ENCODE assay signal across 8 cellular contexts in the genomic region with DNA sequence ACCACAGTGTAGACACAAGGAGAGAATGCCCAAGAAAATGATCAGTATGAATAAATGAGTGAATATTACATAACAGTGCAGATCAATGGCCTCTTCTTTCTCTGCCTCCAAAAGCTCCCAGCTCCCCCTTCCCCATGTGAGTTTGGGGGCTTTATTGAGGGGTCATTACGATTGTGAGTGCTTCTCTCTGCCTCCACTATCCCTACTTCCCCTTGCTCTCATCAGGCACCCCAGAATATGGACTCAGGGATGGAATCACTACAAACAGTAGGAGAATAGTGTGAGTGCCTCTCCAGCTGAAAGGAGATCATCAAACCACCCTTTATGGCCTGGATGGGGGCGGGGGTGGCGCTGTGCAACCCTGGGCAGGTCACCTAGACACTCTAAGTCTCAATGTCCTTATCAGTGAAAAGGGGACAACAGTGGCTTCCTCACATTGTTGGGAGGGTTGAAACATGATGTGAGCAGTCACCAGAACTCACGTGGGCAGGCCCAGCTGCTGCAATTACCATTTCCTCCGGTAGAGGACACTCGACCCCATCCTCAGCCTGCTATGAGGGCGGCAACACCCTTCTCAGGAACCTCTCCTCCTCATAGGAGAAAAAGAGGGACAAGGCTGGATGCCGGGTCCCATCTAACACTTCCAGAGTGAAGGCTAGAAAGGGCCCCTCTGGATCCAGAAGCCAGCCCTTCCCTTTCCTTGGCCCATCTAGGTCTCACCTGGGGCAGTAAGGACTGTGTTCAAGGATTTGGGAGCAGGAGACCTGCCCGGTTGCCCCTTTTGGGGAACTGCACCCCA. TPM values are rescaled to one million over a fixed set of nuclear protein-coding genes. Genes with fewer than 3 reads are reported as not detected.
DNase-seq lines count a peak whose midpoint lies in the region; ATAC-seq, FAIRE-seq and TF ChIP-seq lines count a peak whose summit lies in the region.

No MANE protein-coding gene starts in this region.

- TF ChIP-seq POLR2A in H54 (IDR thresholded peaks at IDR 0.05; ENCODE audit: low read depth, low read length), result no peak
- no peak for TF ChIP-seq POLR2A in breast epithelium (IDR thresholded peaks at IDR 0.05)

- ATAC-seq in GM19397 (IDR thresholded peaks at IDR 0.05; ENCODE audit: unreplicated experiment), result no peak

- no peaks in the 10 kb centered on the region for H3K9me3 ChIP-seq in breast epithelium

- H3K36me3 ChIP-seq in breast epithelium, result no peaks in the 10 kb centered on the region

- intact Hi-C loops in breast epithelium (cut with DNase I; ENCODE audit: low total_unique reads), result loop anchor here (5.0 kb wide), 1 partner anchor 60 kb away; no protein-coding TSS in a partner anchor

- FAIRE-seq in H54 (lab: Jason Lieb, UNC), result no peak

- TF ChIP-seq CTCF in WI38 (IDR thresholded peaks at IDR 0.05; ENCODE audit: low read depth, low read length) (peak; percentile 96), breast epithelium (IDR thresholded peaks at IDR 0.05) (peak; percentile 89 to 98 (median 98))

- H3K27ac ChIP-seq in breast epithelium, result no peak overlapping the region

- DNase-seq in CD1c-positive myeloid dendritic cell (ENCODE audit: extremely low spot score) (peak; percentile 94), H54 (ENCODE audit: insufficient read length, low spot score) (peak; percentile 89), NCI-H2196 treated with DMSO at 0.1 percent for 48 hours (lab: John Stamatoyannopoulos, UW; ENCODE audit: unreplicated experiment) (peak; percentile 47), breast epithelium (ENCODE audit: low spot score in 2 of 2) (peak; percentile 80 to 82), islet precursor cell (peak; percentile 98)
- peak; percentile 72 to 96 (median 79) for DNase-seq in stimulated activated CD4-positive, alpha-beta T cell treated with anti-CD3 and anti-CD28 coated beads, Interleukin-12 subunit alpha, Interleukin-12 subunit beta, amount 100 ng/mL, for 48 hours (ENCODE audit: low read depth in 2 of 3, low spot score in 1 of 3)

- peaks cover 0 to 6% of the 10 kb centered on the region in 2 donors for H3K4me1 ChIP-seq in breast epithelium

- H3K4me3 ChIP-seq in WI38 (ENCODE audit: low read depth, low read length) (no peak overlapping the region), breast epithelium (no peak overlapping the region)

- H3K27me3 ChIP-seq in breast epithelium, result peaks cover 3 to 4% of the 10 kb centered on the region in 2 donors

RNA-seq across cellular contexts. Expression of gene EPOP, which starts 2.1 kb away (rescaled TPM):
- total RNA-seq in breast epithelium, result 1 to 10 TPM; 2.0 to 2.1 (median 2.0) TPM

RNA-seq across cellular contexts. Expression of gene MLLT6, which starts 28.2 kb away (rescaled TPM):
- total RNA-seq in breast epithelium, result 100 to 1,000 TPM in 1 of 3 donors, 10 to 100 TPM in 2; 41.9 to 101 (median 90.5) TPM

RNA-seq across cellular contexts. Expression of gene CISD3, which starts 53.2 kb away (rescaled TPM):
- 10 to 100 TPM in 2 of 3 donors, 1 to 10 TPM in 1; 8.9 to 15.0 (median 12.5) TPM for total RNA-seq in breast epithelium

Comparison
In these comparisons a context has a peak if more than half of its experiments do, and no peak if none do; other contexts are left out.
1. DNase-seq: peak in every context shown above with its lines; median percentile 98 in islet precursor cell; 94 in CD1c-positive myeloid dendritic cell; 89 in H54; 81 in breast epithelium; 79 in stimulated activated CD4-positive, alpha-beta T cell treated with anti-CD3 and anti-CD28 coated beads, Interleukin-12 subunit alpha, Interleukin-12 subunit beta, amount 100 ng/mL, for 48 hours; 47 in NCI-H2196 treated with DMSO at 0.1 percent for 48 hours.